ENCODE assay signal across 7 cellular contexts in genomic region chr14:23307687-23308644, GRCh38. TPM values are rescaled to one million over a fixed set of nuclear protein-coding genes. Genes with fewer than 3 reads are reported as not detected.
DNase-seq lines count a peak whose midpoint lies in the region; ATAC-seq, FAIRE-seq and TF ChIP-seq lines count a peak whose summit lies in the region.
"Had no signal": no experiment of that assay in that cellular context is flagged by ENCODE, and none has a peak within 500 bp of the region (broad histone marks: within the 10 kb centered on the region; RNA-seq: fewer than 3 reads in every experiment).

No MANE protein-coding gene starts in this region.

- 73 to 76% methylated on average over 20 to 22 of the region's 22 CpGs for WGBS in body of pancreas, 2 donors
- 87% methylated on average over 22 of the region's 22 CpGs for WGBS in right cardiac atrium

- DNase-seq in ELR (ENCODE audit: low read depth) (peak; percentile 47), body of pancreas (no peak), nephron progenitor cell (no peak), GM12891 (ENCODE audit: insufficient read length, low spot score) (no peak), right cardiac atrium (no peak), SHP77 treated with DMSO at 0.1 percent for 48 hours (lab: John Stamatoyannopoulos, UW) (no peak)
- DNase-seq: NCI-H2029 treated with DMSO at 0.1 percent for 48 hours had no signal

- H3K4me3 ChIP-seq in body of pancreas, result peak overlapping the region; percentile 64 to 85
- no peak overlapping the region for H3K4me3 ChIP-seq in right cardiac atrium (ENCODE audit: low read length)

- peak overlapping the region; percentile 98 for H3K27ac Mint-ChIP-seq in nephron progenitor cell

- H3K27ac ChIP-seq in body of pancreas, result peak overlapping the region; percentile 77 to 93 (median 89)
- H3K27ac ChIP-seq in right cardiac atrium (ENCODE audit: low read length), result no peak overlapping the region

- no peaks in the 10 kb centered on the region for H3K9me3 Mint-ChIP-seq in nephron progenitor cell

- H3K4me1 ChIP-seq in body of pancreas, result peaks cover 45% of the 10 kb centered on the region
- H3K4me1 ChIP-seq in right cardiac atrium (ENCODE audit: control insufficient read depth, insufficient read depth, low read length), result peaks cover 4% of the 10 kb centered on the region

- peaks cover 47% of the 10 kb centered on the region for H3K4me1 Mint-ChIP-seq in nephron progenitor cell

- H3K36me3 ChIP-seq in body of pancreas (replicated peaks in 1 of 2; ENCODE audit: insufficient read depth in 1 of 2, low read depth in 2 of 2), result no peaks in the 10 kb centered on the region

- H3K27me3 ChIP-seq in body of pancreas (no peaks in the 10 kb centered on the region), right cardiac atrium (ENCODE audit: control insufficient read depth, insufficient read depth) (no peaks in the 10 kb centered on the region)

- no peak for ATAC-seq in body of pancreas
- no peak for ATAC-seq in right cardiac atrium

- TF ChIP-seq POLR2A in body of pancreas (IDR thresholded peaks at IDR 0.05), result no peak
- TF ChIP-seq POLR2A in GM12891 (IDR thresholded peaks at IDR 0.05; ENCODE audit: low read depth, low read length), result no peak

- no peak for FAIRE-seq in GM12891 (lab: Jason Lieb, UNC)

- no peaks in the 10 kb centered on the region for H3K27me3 Mint-ChIP-seq in nephron progenitor cell (ENCODE audit: low read depth, poor library complexity)

- TF ChIP-seq CTCF in body of pancreas (IDR thresholded peaks at IDR 0.05), result no peak
- no peak for TF ChIP-seq CTCF in nephron progenitor cell (IDR thresholded peaks at IDR 0.05)

- H3K36me3 Mint-ChIP-seq in nephron progenitor cell (ENCODE audit: low read depth), result peaks cover 26% of the 10 kb centered on the region

- intact Hi-C loops in body of pancreas (cut with DNase I) (no loop called here), right cardiac atrium (cut with DNase I) (no loop called here)

- peak overlapping the region; percentile 94 for H3K4me3 Mint-ChIP-seq in nephron progenitor cell

- H3K9me3 ChIP-seq in body of pancreas (no peaks in the 10 kb centered on the region), right cardiac atrium (ENCODE audit: control insufficient read depth, low read length) (no peaks in the 10 kb centered on the region)

TF ChIP-seq in GM12891, 5 proteins besides CTCF, POLR2A, EP300 and RAD21:
- TF ChIP-seq POLR2AphosphoS5 (IDR thresholded peaks at IDR 0.05; ENCODE audit: low read depth, low read length) (no peak), PAX5 (IDR thresholded peaks at IDR 0.05; ENCODE audit: insufficient read depth, low read length, severe bottlenecking) (no peak), TAF1 (IDR thresholded peaks at IDR 0.05; ENCODE audit: low read depth, low read length) (no peak), SPI1 (IDR thresholded peaks at IDR 0.05; ENCODE audit: low read depth, low read length) (no peak), POU2F2 (IDR thresholded peaks at IDR 0.05; ENCODE audit: low read depth, low read length) (no peak)

RNA-seq across cellular contexts. Expression of gene BCL2L2, which starts 1.3 kb away (rescaled TPM):
- 10 to 100 TPM; 25.4 to 73.2 TPM for total RNA-seq in body of pancreas
- 11.7 TPM for polyA plus RNA-seq in GM12891 (2012; ENCODE audit: low read depth, missing spikeins)
- 10 to 100 TPM; 40.4 to 51.9 (median 48.8) TPM for total RNA-seq in right cardiac atrium
- polyA plus RNA-seq in right cardiac atrium, result 38.1 TPM

RNA-seq across cellular contexts. Expression of gene PPP1R3E, which starts 5.3 kb away (rescaled TPM):
- total RNA-seq in body of pancreas (1 to 10 TPM; 5.4 to 9.6 TPM), right cardiac atrium (10 to 100 TPM in 2 of 4 donors, 1 to 10 TPM in 2; 6.1 to 15.3 (median 10.6) TPM)
- polyA plus RNA-seq in GM12891 (2012; ENCODE audit: low read depth, missing spikeins), result 6.5 TPM
- polyA plus RNA-seq in right cardiac atrium, result 7.9 TPM

RNA-seq across cellular contexts. Expression of gene PABPN1, which starts 13.3 kb away (rescaled TPM):
- total RNA-seq in body of pancreas (10 to 100 TPM; 28.8 to 46.8 TPM), right cardiac atrium (10 to 100 TPM; 93.6 to 97.9 (median 96.4) TPM)
- 128 TPM for polyA plus RNA-seq in GM12891 (2012; ENCODE audit: low read depth, missing spikeins)
- 107 TPM for polyA plus RNA-seq in right cardiac atrium

RNA-seq across cellular contexts. Expression of gene HOMEZ, which starts 22.0 kb away (rescaled TPM):
- total RNA-seq in body of pancreas (1 to 10 TPM; 4.9 to 8.6 TPM), right cardiac atrium (10 to 100 TPM in 2 of 4 donors, 1 to 10 TPM in 2; 8.4 to 12.7 (median 10.4) TPM)
- polyA plus RNA-seq in GM12891 (2012; ENCODE audit: low read depth, missing spikeins), result 6.5 TPM
- polyA plus RNA-seq in right cardiac atrium, result 9.8 TPM

RNA-seq across cellular contexts. Expression of gene SLC22A17, which starts 44.7 kb away (rescaled TPM):
- total RNA-seq in body of pancreas, result 10 to 100 TPM; 20.8 to 36.6 TPM
- polyA plus RNA-seq in GM12891 (2012; ENCODE audit: low read depth, missing spikeins), result 0.09 TPM
- 10 to 100 TPM; 42.4 to 72.5 (median 55.9) TPM for total RNA-seq in right cardiac atrium
- polyA plus RNA-seq in right cardiac atrium, result 47.2 TPM
